Comparison of ENCODE assay signal across 9 cellular contexts in genomic region chr10:113666682-113667252, GRCh38. TPM values are rescaled to one million over a fixed set of nuclear protein-coding genes. Genes with fewer than 3 reads are reported as not detected.
DNase-seq lines count a peak whose midpoint lies in the region; ATAC-seq lines count a peak whose summit lies in the region.
"Had no signal": no experiment of that assay in that cellular context is flagged by ENCODE, and none has a peak within 500 bp of the region (broad histone marks: within the 10 kb centered on the region; RNA-seq: fewer than 3 reads in every experiment).

No MANE protein-coding gene starts in this region.

- peak overlapping the region; percentile 37 for H3K27ac Mint-ChIP-seq in activated T-helper 2 cell treated with anti-CD3 and anti-CD28 coated beads, Interferon-gamma antibody, Interleukin-2, Interleukin-4, amounts not matched to agents 10 μg/mL and 5 μg/mL and 100 μg/mL, durations not matched to agents 14 hours and 24 hours and 36 hours

- H3K36me3 Mint-ChIP-seq in activated T-helper 2 cell treated with anti-CD3 and anti-CD28 coated beads, Interferon-gamma antibody, Interleukin-2, Interleukin-4, amounts not matched to agents 10 μg/mL and 5 μg/mL and 100 μg/mL, durations not matched to agents 14 hours and 24 hours and 36 hours (ENCODE audit: low read depth) = no peaks in the 10 kb centered on the region

- peaks cover 14% of the 10 kb centered on the region for H3K27me3 Mint-ChIP-seq in activated T-helper 2 cell treated with anti-CD3 and anti-CD28 coated beads, Interferon-gamma antibody, Interleukin-2, Interleukin-4, amounts not matched to agents 10 μg/mL and 5 μg/mL and 100 μg/mL, durations not matched to agents 14 hours and 24 hours and 36 hours (ENCODE audit: low read depth)

- H3K4me1 Mint-ChIP-seq in activated T-helper 2 cell treated with anti-CD3 and anti-CD28 coated beads, Interferon-gamma antibody, Interleukin-2, Interleukin-4, amounts not matched to agents 10 μg/mL and 5 μg/mL and 100 μg/mL, durations not matched to agents 14 hours and 24 hours and 36 hours (ENCODE audit: low read depth) = peaks cover 12% of the 10 kb centered on the region

- intact Hi-C loops in activated T-helper 2 cell treated with anti-CD3 and anti-CD28 coated beads, Interferon-gamma antibody, Interleukin-2, Interleukin-4, amounts not matched to agents 10 μg/mL and 5 μg/mL and 100 μg/mL, durations not matched to agents 14 hours and 24 hours and 36 hours (cut with micrococcal nuclease) = no loop called here
- intact Hi-C loops in left ventricle myocardium superior (cut with micrococcal nuclease) = no loop called here

- ATAC-seq in GM19351 (IDR thresholded peaks at IDR 0.05; ENCODE audit: unreplicated experiment) (peak; percentile 87), HG03103 (IDR thresholded peaks at IDR 0.05; ENCODE audit: low read depth, unreplicated experiment) (peak; percentile 71), left ventricle myocardium superior (no peak)

- no peak overlapping the region for H3K4me3 Mint-ChIP-seq in activated T-helper 2 cell treated with anti-CD3 and anti-CD28 coated beads, Interferon-gamma antibody, Interleukin-2, Interleukin-4, amounts not matched to agents 10 μg/mL and 5 μg/mL and 100 μg/mL, durations not matched to agents 14 hours and 24 hours and 36 hours (ENCODE audit: low read depth)

- peak; percentile 30 for DNase-seq in AG20443 (ENCODE audit: low spot score)
- DNase-seq in activated T-helper 2 cell treated with anti-CD3 and anti-CD28 coated beads, Interferon-gamma antibody, Interleukin-2, Interleukin-4, amounts not matched to agents 10 μg/mL and 5 μg/mL and 100 μg/mL, durations not matched to agents 14 hours and 24 hours and 36 hours (ENCODE audit: low spot score) = no peak
- DNase-seq in NCI-H1092 (lab: John Stamatoyannopoulos, UW) = no peak
- no peak for DNase-seq in left ventricle myocardium superior
- DNase-seq in NCI-H187 treated with DMSO at 0.1 percent for 48 hours (lab: John Stamatoyannopoulos, UW) = no peak
- no peak for DNase-seq in activated effector memory CD4-positive, alpha-beta T cell treated with anti-CD3 and anti-CD28 coated beads, Interleukin-2, amount 50 U/mL, for 16 hours

- H3K9me3 Mint-ChIP-seq in activated T-helper 2 cell treated with anti-CD3 and anti-CD28 coated beads, Interferon-gamma antibody, Interleukin-2, Interleukin-4, amounts not matched to agents 10 μg/mL and 5 μg/mL and 100 μg/mL, durations not matched to agents 14 hours and 24 hours and 36 hours = peaks cover 9% of the 10 kb centered on the region

RNA-seq across cellular contexts. Expression of gene NRAP, which starts 2.9 kb away (rescaled TPM):
- not detected in 2 replicates for total RNA-seq in activated T-helper 2 cell treated with anti-CD3 and anti-CD28 coated beads, Interferon-gamma antibody, Interleukin-2, Interleukin-4, amounts not matched to agents 10 μg/mL and 5 μg/mL and 100 μg/mL, durations not matched to agents 14 hours and 24 hours and 36 hours
- total RNA-seq in left ventricle myocardium superior = 826 TPM
- total RNA-seq: dermis microvascular lymphatic vessel endothelial cell had no signal

RNA-seq across cellular contexts. Expression of gene CASP7, which starts 12.9 kb away (rescaled TPM):
- 16.0 and 16.6 TPM in 2 replicates for total RNA-seq in activated T-helper 2 cell treated with anti-CD3 and anti-CD28 coated beads, Interferon-gamma antibody, Interleukin-2, Interleukin-4, amounts not matched to agents 10 μg/mL and 5 μg/mL and 100 μg/mL, durations not matched to agents 14 hours and 24 hours and 36 hours
- 15.5 TPM for total RNA-seq in left ventricle myocardium superior

Comparison
In these comparisons a context has a peak if more than half of its experiments do, and no peak if none do; other contexts are left out.
1. RNA of gene NRAP, which starts 2.9 kb away (total RNA-seq): 826 TPM in left ventricle myocardium superior (single experiment); not detected in activated T-helper 2 cell treated with anti-CD3 and anti-CD28 coated beads, Interferon-gamma antibody, Interleukin-2, Interleukin-4, amounts not matched to agents 10 μg/mL and 5 μg/mL and 100 μg/mL, durations not matched to agents 14 hours and 24 hours and 36 hours; every median in the first group is over 100 times any median in the second.